ENCODE assay signal across 1 cellular context in genomic region chr13:30334663-30335386, GRCh38.
A peak's percentile ranks its signal among the peaks of the same experiment; 100 is the strongest.
TF ChIP-seq lines count a peak whose summit lies in the region.

No MANE protein-coding gene starts in this region.

TF ChIP-seq in HepG2, 621 proteins besides CTCF, POLR2A, EP300 and RAD21 (continued from another document and continues in another):
- TF ChIP-seq ATF7 (IDR thresholded peaks at IDR 0.05) (no peak), ATF7 (CRISPR knock-in tag; IDR thresholded peaks at IDR 0.05) (no peak), JUNB (CRISPR knock-in tag; IDR thresholded peaks at IDR 0.05; ENCODE audit: borderline replicate concordance) (0 out of 2 replicates have a peak, but pooled peaks have one; percentile 25), ZBTB8A (CRISPR knock-in tag; IDR thresholded peaks at IDR 0.05; ENCODE audit: borderline replicate concordance, low read depth) (no peak), ZNF17 (CRISPR knock-in tag; IDR thresholded peaks at IDR 0.05) (no peak), ZNF430 (CRISPR knock-in tag; IDR thresholded peaks at IDR 0.05) (peak; percentile 61; the same call in 1 of the 2 replicates), PHF8 (CRISPR knock-in tag; IDR thresholded peaks at IDR 0.05) (peak; percentile 32; the same call in 1 of the 2 replicates), BRD4 (CRISPR knock-in tag; IDR thresholded peaks at IDR 0.05) (no peak), ZNF629 (CRISPR knock-in tag; conservative IDR thresholded peaks at IDR 0.05) (no peak), ZNF317 (CRISPR knock-in tag; IDR thresholded peaks at IDR 0.05) (0 out of 2 replicates have a peak, but pooled peaks have one; percentile 42), TFAP4 (IDR thresholded peaks at IDR 0.05; ENCODE audit: borderline replicate concordance, low read depth) (no peak), MAFF (IDR thresholded peaks at IDR 0.05; ENCODE audit: low read depth, low read length) (no peak), ZSCAN22 (CRISPR knock-in tag; IDR thresholded peaks at IDR 0.05) (no peak), SAP130 (CRISPR knock-in tag; IDR thresholded peaks at IDR 0.05; ENCODE audit: low read depth) (peak; percentile 62), PTBP1 (IDR thresholded peaks at IDR 0.05; ENCODE audit: low read depth, low read length, poor library complexity, severe bottlenecking) (no peak), PCBP1 (IDR thresholded peaks at IDR 0.05; ENCODE audit: borderline replicate concordance, low read depth, low read length) (no peak), ZUFSP (CRISPR knock-in tag; IDR thresholded peaks at IDR 0.05; ENCODE audit: borderline replicate concordance) (no peak), PAXIP1 (CRISPR knock-in tag; conservative IDR thresholded peaks at IDR 0.05) (peak; percentile 66), NR3C1 (CRISPR knock-in tag; IDR thresholded peaks at IDR 0.05) (no peak), RBM39 (IDR thresholded peaks at IDR 0.05; ENCODE audit: low read depth, low read length, poor library complexity, severe bottlenecking) (no peak), KLF16 (CRISPR knock-in tag; IDR thresholded peaks at IDR 0.05) (no peak), GATAD2A (CRISPR knock-in tag; IDR thresholded peaks at IDR 0.05) (peak; percentile 88), AHR (CRISPR knock-in tag; IDR thresholded peaks at IDR 0.05) (no peak), ZNF737 (CRISPR knock-in tag; IDR thresholded peaks at IDR 0.05; ENCODE audit: borderline replicate concordance) (no peak), TRIM22 (IDR thresholded peaks at IDR 0.05) (no peak), RFXANK (CRISPR knock-in tag; IDR thresholded peaks at IDR 0.05) (no peak), ZBTB34 (CRISPR knock-in tag; IDR thresholded peaks at IDR 0.05) (no peak), ZNF772 (CRISPR knock-in tag; IDR thresholded peaks at IDR 0.05) (peak; percentile 75; the same call in 1 of the 2 replicates), SMARCE1 (IDR thresholded peaks at IDR 0.05; ENCODE audit: borderline replicate concordance) (no peak), RBM22 (optimal IDR thresholded peaks at IDR 0.05; ENCODE audit: low read length) (no peak), SSRP1 (CRISPR knock-in tag; IDR thresholded peaks at IDR 0.05) (0 out of 2 replicates have a peak, but pooled peaks have one; percentile 70), GPBP1L1 (CRISPR knock-in tag; IDR thresholded peaks at IDR 0.05) (no peak), FOXA3 (CRISPR knock-in tag; IDR thresholded peaks at IDR 0.05) (peak; percentile 59; the same call in 1 of the 2 replicates), TBX3 (IDR thresholded peaks at IDR 0.05; ENCODE audit: borderline replicate concordance) (no peak), GFI1 (CRISPR knock-in tag; IDR thresholded peaks at IDR 0.05; ENCODE audit: borderline replicate concordance) (no peak)
- TF ChIP-seq, protein P1, sequence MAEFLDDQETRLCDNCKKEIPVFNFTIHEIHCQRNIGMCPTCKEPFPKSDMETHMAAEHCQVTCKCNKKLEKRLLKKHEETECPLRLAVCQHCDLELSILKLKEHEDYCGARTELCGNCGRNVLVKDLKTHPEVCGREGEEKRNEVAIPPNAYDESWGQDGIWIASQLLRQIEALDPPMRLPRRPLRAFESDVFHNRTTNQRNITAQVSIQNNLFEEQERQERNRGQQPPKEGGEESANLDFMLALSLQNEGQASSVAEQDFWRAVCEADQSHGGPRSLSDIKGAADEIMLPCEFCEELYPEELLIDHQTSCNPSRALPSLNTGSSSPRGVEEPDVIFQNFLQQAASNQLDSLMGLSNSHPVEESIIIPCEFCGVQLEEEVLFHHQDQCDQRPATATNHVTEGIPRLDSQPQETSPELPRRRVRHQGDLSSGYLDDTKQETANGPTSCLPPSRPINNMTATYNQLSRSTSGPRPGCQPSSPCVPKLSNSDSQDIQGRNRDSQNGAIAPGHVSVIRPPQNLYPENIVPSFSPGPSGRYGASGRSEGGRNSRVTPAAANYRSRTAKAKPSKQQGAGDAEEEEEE (CRISPR knock-in tag; IDR thresholded peaks at IDR 0.05; ENCODE audit: borderline replicate concordance) = no peak
- TF ChIP-seq, protein P2, sequence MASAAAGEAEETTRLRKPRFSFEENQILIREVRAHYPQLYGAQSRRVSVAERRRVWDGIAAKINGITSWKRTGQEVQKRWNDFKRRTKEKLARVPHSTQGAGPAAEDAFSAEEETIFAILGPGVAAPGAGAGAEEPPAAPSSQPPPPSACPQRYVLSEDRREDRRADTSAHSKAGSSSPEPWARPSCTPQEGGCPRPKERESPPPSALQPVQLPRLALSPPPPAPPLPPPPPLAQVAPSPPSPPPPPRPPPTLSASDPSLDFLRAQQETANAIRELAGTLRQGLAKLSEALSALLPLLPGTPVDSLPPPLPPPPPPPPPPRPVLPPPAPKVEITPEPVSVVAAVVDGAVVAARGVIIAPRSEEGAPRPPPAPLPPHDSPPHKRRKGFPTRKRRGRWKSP (CRISPR knock-in tag; IDR thresholded peaks at IDR 0.05) = no peak
- TF ChIP-seq, protein P3, sequence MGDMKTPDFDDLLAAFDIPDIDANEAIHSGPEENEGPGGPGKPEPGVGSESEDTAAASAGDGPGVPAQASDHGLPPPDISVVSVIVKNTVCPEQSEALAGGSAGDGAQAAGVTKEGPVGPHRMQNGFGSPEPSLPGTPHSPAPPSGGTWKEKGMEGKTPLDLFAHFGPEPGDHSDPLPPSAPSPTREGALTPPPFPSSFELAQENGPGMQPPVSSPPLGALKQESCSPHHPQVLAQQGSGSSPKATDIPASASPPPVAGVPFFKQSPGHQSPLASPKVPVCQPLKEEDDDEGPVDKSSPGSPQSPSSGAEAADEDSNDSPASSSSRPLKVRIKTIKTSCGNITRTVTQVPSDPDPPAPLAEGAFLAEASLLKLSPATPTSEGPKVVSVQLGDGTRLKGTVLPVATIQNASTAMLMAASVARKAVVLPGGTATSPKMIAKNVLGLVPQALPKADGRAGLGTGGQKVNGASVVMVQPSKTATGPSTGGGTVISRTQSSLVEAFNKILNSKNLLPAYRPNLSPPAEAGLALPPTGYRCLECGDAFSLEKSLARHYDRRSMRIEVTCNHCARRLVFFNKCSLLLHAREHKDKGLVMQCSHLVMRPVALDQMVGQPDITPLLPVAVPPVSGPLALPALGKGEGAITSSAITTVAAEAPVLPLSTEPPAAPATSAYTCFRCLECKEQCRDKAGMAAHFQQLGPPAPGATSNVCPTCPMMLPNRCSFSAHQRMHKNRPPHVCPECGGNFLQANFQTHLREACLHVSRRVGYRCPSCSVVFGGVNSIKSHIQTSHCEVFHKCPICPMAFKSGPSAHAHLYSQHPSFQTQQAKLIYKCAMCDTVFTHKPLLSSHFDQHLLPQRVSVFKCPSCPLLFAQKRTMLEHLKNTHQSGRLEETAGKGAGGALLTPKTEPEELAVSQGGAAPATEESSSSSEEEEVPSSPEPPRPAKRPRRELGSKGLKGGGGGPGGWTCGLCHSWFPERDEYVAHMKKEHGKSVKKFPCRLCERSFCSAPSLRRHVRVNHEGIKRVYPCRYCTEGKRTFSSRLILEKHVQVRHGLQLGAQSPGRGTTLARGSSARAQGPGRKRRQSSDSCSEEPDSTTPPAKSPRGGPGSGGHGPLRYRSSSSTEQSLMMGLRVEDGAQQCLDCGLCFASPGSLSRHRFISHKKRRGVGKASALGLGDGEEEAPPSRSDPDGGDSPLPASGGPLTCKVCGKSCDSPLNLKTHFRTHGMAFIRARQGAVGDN (CRISPR knock-in tag; IDR thresholded peaks at IDR 0.05) = no peak
- TF ChIP-seq, protein P4, sequence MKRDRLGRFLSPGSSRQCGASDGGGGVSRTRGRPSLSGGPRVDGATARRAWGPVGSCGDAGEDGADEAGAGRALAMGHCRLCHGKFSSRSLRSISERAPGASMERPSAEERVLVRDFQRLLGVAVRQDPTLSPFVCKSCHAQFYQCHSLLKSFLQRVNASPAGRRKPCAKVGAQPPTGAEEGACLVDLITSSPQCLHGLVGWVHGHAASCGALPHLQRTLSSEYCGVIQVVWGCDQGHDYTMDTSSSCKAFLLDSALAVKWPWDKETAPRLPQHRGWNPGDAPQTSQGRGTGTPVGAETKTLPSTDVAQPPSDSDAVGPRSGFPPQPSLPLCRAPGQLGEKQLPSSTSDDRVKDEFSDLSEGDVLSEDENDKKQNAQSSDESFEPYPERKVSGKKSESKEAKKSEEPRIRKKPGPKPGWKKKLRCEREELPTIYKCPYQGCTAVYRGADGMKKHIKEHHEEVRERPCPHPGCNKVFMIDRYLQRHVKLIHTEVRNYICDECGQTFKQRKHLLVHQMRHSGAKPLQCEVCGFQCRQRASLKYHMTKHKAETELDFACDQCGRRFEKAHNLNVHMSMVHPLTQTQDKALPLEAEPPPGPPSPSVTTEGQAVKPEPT (CRISPR knock-in tag; IDR thresholded peaks at IDR 0.05; ENCODE audit: low read depth) = no peak
- TF ChIP-seq, protein P5, sequence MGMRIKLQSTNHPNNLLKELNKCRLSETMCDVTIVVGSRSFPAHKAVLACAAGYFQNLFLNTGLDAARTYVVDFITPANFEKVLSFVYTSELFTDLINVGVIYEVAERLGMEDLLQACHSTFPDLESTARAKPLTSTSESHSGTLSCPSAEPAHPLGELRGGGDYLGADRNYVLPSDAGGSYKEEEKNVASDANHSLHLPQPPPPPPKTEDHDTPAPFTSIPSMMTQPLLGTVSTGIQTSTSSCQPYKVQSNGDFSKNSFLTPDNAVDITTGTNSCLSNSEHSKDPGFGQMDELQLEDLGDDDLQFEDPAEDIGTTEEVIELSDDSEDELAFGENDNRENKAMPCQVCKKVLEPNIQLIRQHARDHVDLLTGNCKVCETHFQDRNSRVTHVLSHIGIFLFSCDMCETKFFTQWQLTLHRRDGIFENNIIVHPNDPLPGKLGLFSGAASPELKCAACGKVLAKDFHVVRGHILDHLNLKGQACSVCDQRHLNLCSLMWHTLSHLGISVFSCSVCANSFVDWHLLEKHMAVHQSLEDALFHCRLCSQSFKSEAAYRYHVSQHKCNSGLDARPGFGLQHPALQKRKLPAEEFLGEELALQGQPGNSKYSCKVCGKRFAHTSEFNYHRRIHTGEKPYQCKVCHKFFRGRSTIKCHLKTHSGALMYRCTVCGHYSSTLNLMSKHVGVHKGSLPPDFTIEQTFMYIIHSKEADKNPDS (CRISPR knock-in tag; IDR thresholded peaks at IDR 0.05) = no peak
